Comparison of ENCODE assay signal across 8 cellular contexts in the genomic region with DNA sequence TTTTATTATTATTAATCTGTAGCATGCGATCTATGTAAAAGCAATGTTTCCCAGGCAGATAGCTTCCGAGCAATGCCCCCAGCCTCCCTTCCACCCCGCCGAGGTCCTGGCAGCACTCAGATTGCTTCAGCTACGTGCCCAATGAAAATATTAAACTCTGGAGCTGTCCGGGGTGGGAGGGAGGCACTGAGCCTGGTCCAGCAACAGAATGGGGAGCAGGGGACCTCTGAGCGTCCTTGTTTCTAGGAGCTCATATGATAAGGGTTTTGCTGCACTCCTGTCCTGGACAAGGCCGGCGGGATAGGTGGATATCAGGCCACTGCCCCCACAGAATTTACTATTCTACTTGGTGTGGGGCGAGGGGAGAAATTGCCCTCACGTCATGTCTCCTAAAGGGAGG. TPM values are rescaled to one million over a fixed set of nuclear protein-coding genes. Genes with fewer than 3 reads are reported as not detected.
DNase-seq lines count a peak whose midpoint lies in the region; ATAC-seq and TF ChIP-seq lines count a peak whose summit lies in the region.
"Had no signal": no experiment of that assay in that cellular context is flagged by ENCODE, and none has a peak within 500 bp of the region (broad histone marks: within the 10 kb centered on the region; RNA-seq: fewer than 3 reads in every experiment).

No MANE protein-coding gene starts in this region.

- H4K20me1 ChIP-seq in HCT116 (ENCODE audit: insufficient read depth): no peaks in the 10 kb centered on the region

- no peaks in the 10 kb centered on the region for H3K9me2 ChIP-seq in HCT116 (ENCODE audit: insufficient read depth)

- BruUV-seq in HCT116 (replicated peaks; lab: Mats Ljungman, UMichigan): no TSS peak

- peaks cover 23% of the 10 kb centered on the region for H3K4me1 Mint-ChIP-seq in activated CD4-positive, alpha-beta memory T cell treated with anti-CD3 and anti-CD28 coated beads for 36 hours (ENCODE audit: low read depth)

- no peaks in the 10 kb centered on the region for H3K36me3 Mint-ChIP-seq in activated CD4-positive, alpha-beta memory T cell treated with anti-CD3 and anti-CD28 coated beads for 36 hours

- H3K4me2 ChIP-seq in HCT116 (ENCODE audit: low read length): peak overlapping the region; percentile 90

- WGBS in sigmoid colon, 2 donors: 85 to 89% methylated on average over 11 of the region's 11 CpGs
- 70 to 72% methylated on average over 11 of the region's 11 CpGs for WGBS in tibial nerve, 2 donors

- TF ChIP-seq EP300 in sigmoid colon (IDR thresholded peaks at IDR 0.05) (no peak), tibial nerve (IDR thresholded peaks at IDR 0.05) (no peak)

- ATAC-seq in HCT116: no peak

- no peak for TF ChIP-seq POLR2A in HCT116 (IDR thresholded peaks at IDR 0.05; ENCODE audit: borderline replicate concordance, extremely low read depth, insufficient read depth, insufficient read length)
- no peak for TF ChIP-seq POLR2A in sigmoid colon (IDR thresholded peaks at IDR 0.05)
- TF ChIP-seq POLR2A in tibial nerve (IDR thresholded peaks at IDR 0.05): no peak

- H3K4me3 ChIP-seq in HCT116 (replicated peaks in 1 of 2; ENCODE audit: low read depth in 1 of 2, low read length in 2 of 2) (peak overlapping the region; percentile 58 to 73), iPS-18c (ENCODE audit: insufficient read depth, low read depth, low read length) (peak overlapping the region; percentile 68; the same call in 1 of the 2 replicates), sigmoid colon (peak overlapping the region in 3 of 4 donors; percentile 46 to 63 (median 54)), tibial nerve (peak overlapping the region in 2 of 4 donors; percentile 62 to 79)

- no peak for TF ChIP-seq RAD21 in HCT116 (IDR thresholded peaks at IDR 0.05; ENCODE audit: low read depth)

- no peaks in the 10 kb centered on the region for H3K79me2 ChIP-seq in HCT116 (ENCODE audit: insufficient read depth, low read length)

- CTCF ChIA-PET in HCT116 (lab: Charles Lee): no interaction called here
- CTCF ChIA-PET in activated CD4-positive, alpha-beta memory T cell treated with anti-CD3 and anti-CD28 coated beads for 36 hours (lab: Charles Lee): interaction anchor here (0.6 to 0.9 kb wide), 2 partner anchors 35 to 828 kb away, joined by 3 to 4 read pairs; a partner anchor contains a TSS

- H2AFZ ChIP-seq in HCT116 (ENCODE audit: low read depth, low read length, poor library complexity, severe bottlenecking): peak overlapping the region; percentile 84

- peaks cover 2% of the 10 kb centered on the region for H3K27me3 Mint-ChIP-seq in activated CD4-positive, alpha-beta memory T cell treated with anti-CD3 and anti-CD28 coated beads for 36 hours

- peak overlapping the region; percentile 14 for H3K4me3 Mint-ChIP-seq in activated CD4-positive, alpha-beta memory T cell treated with anti-CD3 and anti-CD28 coated beads for 36 hours

- H3K9me3 ChIP-seq in HCT116 (ENCODE audit: control insufficient read depth in 1 of 2, insufficient read depth in 1 of 2, low read depth in 1 of 2, low read length in 2 of 2) (no peaks in the 10 kb centered on the region), iPS-18c (ENCODE audit: control insufficient read depth, insufficient read depth, low read length) (no peaks in the 10 kb centered on the region), sigmoid colon (no peaks in the 10 kb centered on the region), tibial nerve (no peaks in the 10 kb centered on the region)

- intact Hi-C loops in HCT116 (cut with micrococcal nuclease) (loop anchor here (2.0 kb wide), 1 partner anchor 45 kb away; a partner anchor contains a TSS), sigmoid colon (cut with DNase I) (no loop called here)
- intact Hi-C loops in activated CD4-positive, alpha-beta memory T cell treated with anti-CD3 and anti-CD28 coated beads for 36 hours (cut with micrococcal nuclease): loop anchor here (2.0 to 5.0 kb wide), 4 partner anchors 35 to 197 kb away; a partner anchor contains a TSS

- H3K36me3 ChIP-seq in HCT116 (ENCODE audit: control insufficient read depth in 1 of 2, insufficient read depth in 2 of 2, low read length in 2 of 2) (no peaks in the 10 kb centered on the region), sigmoid colon (no peaks in the 10 kb centered on the region), tibial nerve (no peaks in the 10 kb centered on the region)

- H3K9ac ChIP-seq in HCT116 (ENCODE audit: low read length): peak overlapping the region; percentile 76; the same call in 1 of the 2 replicates

- POLR2A ChIA-PET in HCT116 (lab: Charles Lee): no interaction called here
- POLR2A ChIA-PET in activated CD4-positive, alpha-beta memory T cell treated with anti-CD3 and anti-CD28 coated beads for 36 hours (lab: Charles Lee): no interaction called here

- DNase-seq in HCT116 (ENCODE audit: low read depth, low spot score): no peak
- no peak for DNase-seq in activated CD4-positive, alpha-beta memory T cell treated with anti-CD3 and anti-CD28 coated beads for 36 hours
- DNase-seq in sigmoid colon: no peak
- DNase-seq in Kasumi-1 (lab: John Stamatoyannopoulos, UW): no peak
- no peak for DNase-seq in tibial nerve (ENCODE audit: low spot score in 2 of 2)
- DNase-seq in Ammon's horn (ENCODE audit: low spot score): no peak
- DNase-seq: NCI-H446 had no signal

- H3K27ac ChIP-seq in HCT116 (ENCODE audit: low read depth, low read length) (no peak overlapping the region), sigmoid colon (no peak overlapping the region), tibial nerve (no peak overlapping the region)

- RAD21 ChIA-PET in HCT116 (lab: Charles Lee; ENCODE audit: low non-redundant PET in 1 of 2, low total read pairs in 2 of 2, uncharacterized antibody in 2 of 2, unreplicated experiment in 2 of 2): no interaction called here

- no peak overlapping the region for H3K27ac Mint-ChIP-seq in activated CD4-positive, alpha-beta memory T cell treated with anti-CD3 and anti-CD28 coated beads for 36 hours

- TF ChIP-seq CTCF in HCT116 (IDR thresholded peaks at IDR 0.05 in 2 of 3, conservative IDR thresholded peaks at IDR 0.05 in 1 of 3; ENCODE audit: borderline replicate concordance in 1 of 3, insufficient read depth in 1 of 3, low read depth in 2 of 3, low read length in 2 of 3) (no peak), sigmoid colon (IDR thresholded peaks at IDR 0.05) (no peak), tibial nerve (IDR thresholded peaks at IDR 0.05) (no peak)

- peaks cover 5 to 20% of the 10 kb centered on the region in 2 experiments; a peak in 3 of 4 replicates for H3K4me1 ChIP-seq in HCT116 (ENCODE audit: control insufficient read depth in 1 of 2, insufficient read depth in 2 of 2, low read length in 2 of 2)
- peaks cover 0 to 14% (median 11%) of the 10 kb centered on the region in 4 donors for H3K4me1 ChIP-seq in sigmoid colon
- peaks cover 0 to 16% (median 2%) of the 10 kb centered on the region in 4 donors for H3K4me1 ChIP-seq in tibial nerve

- H3K27me3 ChIP-seq in HCT116 (ENCODE audit: insufficient read depth, low read length): no peaks in the 10 kb centered on the region
- peaks cover 12 to 40% (median 21%) of the 10 kb centered on the region in 3 donors for H3K27me3 ChIP-seq in sigmoid colon
- H3K27me3 ChIP-seq in tibial nerve: peaks cover 0 to 47% of the 10 kb centered on the region in 2 donors

- H3K9me3 Mint-ChIP-seq in activated CD4-positive, alpha-beta memory T cell treated with anti-CD3 and anti-CD28 coated beads for 36 hours: no peaks in the 10 kb centered on the region

TF ChIP-seq in HCT116, 20 proteins besides CTCF, POLR2A, EP300 and RAD21:
- TF ChIP-seq CEBPB (IDR thresholded peaks at IDR 0.05; ENCODE audit: low read depth): no peak
- no peak for TF ChIP-seq CBX3 (IDR thresholded peaks at IDR 0.05; ENCODE audit: low read depth)
- TF ChIP-seq EGR1 (IDR thresholded peaks at IDR 0.05; ENCODE audit: low read depth): no peak
- no peak for TF ChIP-seq SRF (IDR thresholded peaks at IDR 0.05; ENCODE audit: low read depth)
- no peak for TF ChIP-seq EZH2phosphoT487 (IDR thresholded peaks at IDR 0.05; ENCODE audit: borderline replicate concordance)
- no peak for TF ChIP-seq TCF7L2 (IDR thresholded peaks at IDR 0.05; ENCODE audit: borderline replicate concordance, extremely low read depth, insufficient read depth, insufficient read length)
- TF ChIP-seq FOSL1 (IDR thresholded peaks at IDR 0.05; ENCODE audit: low read depth): no peak
- TF ChIP-seq ZNF274 (IDR thresholded peaks at IDR 0.05; ENCODE audit: low read depth, low read length): no peak
- TF ChIP-seq, protein P1, sequence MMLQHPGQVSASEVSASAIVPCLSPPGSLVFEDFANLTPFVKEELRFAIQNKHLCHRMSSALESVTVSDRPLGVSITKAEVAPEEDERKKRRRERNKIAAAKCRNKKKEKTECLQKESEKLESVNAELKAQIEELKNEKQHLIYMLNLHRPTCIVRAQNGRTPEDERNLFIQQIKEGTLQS (IDR thresholded peaks at IDR 0.05): no peak
TF ChIP-seq in HCT116: peak in this region for 0.

RNA-seq across cellular contexts. Expression of a gene that starts 44.5 kb away (rescaled TPM):
- total RNA-seq in HCT116 (2021; ENCODE audit: unreplicated experiment): 104 TPM
- polyA plus RNA-seq in HCT116 (2012): 30.3 and 51.6 TPM in 2 replicates
- 100 to 1,000 TPM; 153 TPM for total RNA-seq in activated CD4-positive, alpha-beta memory T cell treated with anti-CD3 and anti-CD28 coated beads for 36 hours
- total RNA-seq in sigmoid colon: 1 to 10 TPM in 3 of 4 donors, under 1 TPM in 1; 0.33 to 2.7 (median 1.8) TPM
- polyA plus RNA-seq in sigmoid colon: 10 to 100 TPM in 2 of 3 donors, 1 to 10 TPM in 1; 4.2 to 23.9 (median 20.8) TPM
- total RNA-seq in tibial nerve: 1 to 10 TPM in 3 of 4 donors, under 1 TPM in 1; 0.66 to 3.5 (median 3.0) TPM

Comparison
In these comparisons a context has a peak if more than half of its experiments do, and no peak if none do; other contexts are left out.
1. RNA of a gene that starts 44.5 kb away (total RNA-seq): 153 TPM in activated CD4-positive, alpha-beta memory T cell treated with anti-CD3 and anti-CD28 coated beads for 36 hours and 104 TPM in HCT116 (single experiment); 0.66 to 3.5 TPM in tibial nerve and 0.33 to 2.7 TPM in sigmoid colon; every median in the first group is over 10 times any median in the second.